ENCODE assay signal across 8 cellular contexts in the genomic region with DNA sequence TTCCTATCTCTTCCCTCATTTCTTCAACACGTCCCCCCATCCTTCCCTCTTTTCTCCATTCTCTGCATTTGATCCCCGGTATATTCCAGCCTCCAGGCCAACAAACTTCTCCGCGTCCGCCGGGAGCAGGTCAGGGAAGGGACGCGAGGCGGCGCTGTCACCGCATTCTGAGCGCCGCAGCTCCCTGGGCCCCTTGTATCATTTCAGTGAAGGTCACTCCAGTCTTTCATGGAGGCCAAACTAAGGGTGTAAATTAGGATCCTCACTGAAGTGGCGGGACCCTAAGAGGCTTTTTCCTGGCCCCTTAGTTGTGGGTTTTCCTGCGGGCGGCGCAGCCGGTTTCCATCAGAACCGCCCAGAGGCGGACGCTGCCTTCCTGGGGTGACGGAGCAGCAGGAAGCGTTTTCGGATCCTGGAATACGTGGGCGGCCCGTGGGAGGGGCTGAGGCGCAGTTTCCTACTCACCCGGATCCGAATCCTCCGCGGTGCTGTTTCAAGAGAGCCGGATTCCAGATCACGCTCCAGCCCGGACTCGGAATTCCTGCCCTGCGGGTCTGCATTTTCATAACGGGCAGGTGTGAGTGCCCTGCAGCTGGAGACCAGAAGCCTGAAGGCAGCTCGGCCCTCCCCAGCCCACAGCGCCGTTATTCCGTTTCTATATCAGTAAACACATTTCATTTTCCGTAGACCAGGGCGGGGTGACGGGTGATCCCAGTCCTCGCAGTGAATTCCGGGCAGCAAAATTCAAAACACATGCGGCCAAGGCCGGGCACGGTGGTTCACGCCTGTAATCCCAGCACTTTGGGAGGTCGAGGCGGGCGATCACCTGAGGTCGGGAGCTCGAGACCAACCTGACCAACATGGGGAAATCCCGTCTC. TPM values are rescaled to one million over a fixed set of nuclear protein-coding genes. Genes with fewer than 3 reads are reported as not detected.
DNase-seq lines count a peak whose midpoint lies in the region; ATAC-seq, FAIRE-seq and TF ChIP-seq lines count a peak whose summit lies in the region.

No MANE protein-coding gene starts in this region.

- in situ Hi-C loops in HepG2 (cut with HindIII; ENCODE audit: extremely low pct_ligation_motif_present, low pct_unique_long_range_greater_than_20kb) = loop anchor here (5.0 kb wide), 1 partner anchor 42 kb away; no protein-coding TSS in a partner anchor

- H3K27me3 ChIP-seq in duodenal mucosa (ENCODE audit: control insufficient read depth in 1 of 2, insufficient read depth in 2 of 2, low read length in 2 of 2) = no peaks in the 10 kb centered on the region
- no peaks in the 10 kb centered on the region; a peak in 1 of 5 replicates for H3K27me3 ChIP-seq in HepG2 (ENCODE audit: control insufficient read depth in 1 of 2, insufficient read depth in 2 of 2, low read length in 2 of 2)

- TSS peak; percentile 66 for BruUV-seq in HepG2 (replicated peaks; lab: Mats Ljungman, UMichigan)

- peaks cover 52% of the 10 kb centered on the region for H3K4me1 Mint-ChIP-seq in activated CD4-positive, alpha-beta memory T cell treated with anti-CD3 and anti-CD28 coated beads, Interleukin-2, amount 10 ng/mL, durations not matched to agents 7 days and 5 days

- no peaks in the 10 kb centered on the region for H3K9me3 ChIP-seq in duodenal mucosa (ENCODE audit: control insufficient read depth in 1 of 2, low read length in 2 of 2)
- H3K9me3 ChIP-seq in HepG2 (ENCODE audit: low read length) = 0 out of 2 replicates have a peak, but pooled peaks cover 3% of the 10 kb centered on the region

- H3K9ac ChIP-seq in duodenal mucosa (ENCODE audit: low read depth in 1 of 2, low read length in 2 of 2) (peak overlapping the region; percentile 87 to 93), HepG2 (ENCODE audit: insufficient read depth, low read depth, low read length) (peak overlapping the region; percentile 77)

- peak; percentile 91 for TF ChIP-seq RAD21 in HepG2 (CRISPR knock-in tag; IDR thresholded peaks at IDR 0.05)

- ATAC-seq in GM19372 (IDR thresholded peaks at IDR 0.05; ENCODE audit: low read depth, unreplicated experiment) (peak; percentile 40), HepG2 (peak; percentile 64), HG02852 (IDR thresholded peaks at IDR 0.05; ENCODE audit: unreplicated experiment) (no peak)

- H3K36me3 ChIP-seq in duodenal mucosa (ENCODE audit: control insufficient read depth in 1 of 2, insufficient read depth in 2 of 2, low read length in 2 of 2) = no peaks in the 10 kb centered on the region
- no peaks in the 10 kb centered on the region for H3K36me3 ChIP-seq in HepG2 (replicated peaks in 1 of 2; ENCODE audit: control insufficient read depth in 1 of 2, insufficient read depth in 2 of 2, low read length in 2 of 2)

- under 1% methylated on average over 31 of the region's 57 CpGs for WGBS in HepG2 (ENCODE audit: low lambda C conversion rate)

- H3K4me1 ChIP-seq in duodenal mucosa (ENCODE audit: control insufficient read depth in 1 of 2, insufficient read depth in 2 of 2, low read length in 2 of 2) (peaks cover 27 to 41% of the 10 kb centered on the region in 2 donors), HepG2 (ENCODE audit: insufficient read depth, low read length) (peaks cover 49% of the 10 kb centered on the region)

- TF ChIP-seq POLR2A in HepG2 (IDR thresholded peaks at IDR 0.05; ENCODE audit: insufficient read depth in 1 of 2, low read depth in 2 of 2, low read length in 2 of 2) = peak; percentile 65 to 77

- peaks cover 36% of the 10 kb centered on the region for H3K79me2 ChIP-seq in HepG2 (ENCODE audit: insufficient read depth, low read length)

- H3K4me3 ChIP-seq in duodenal mucosa (ENCODE audit: low read depth in 1 of 2, low read length in 2 of 2) (peak overlapping the region; percentile 85 to 91), HepG2 (replicated peaks in 1 of 3; ENCODE audit: insufficient read depth in 1 of 3, low read depth in 2 of 3, low read length in 3 of 3) (peak overlapping the region; percentile 78 to 96 (median 96))

- POLR2A ChIA-PET in activated CD4-positive, alpha-beta memory T cell treated with anti-CD3 and anti-CD28 coated beads, Interleukin-2, amount 10 ng/mL, durations not matched to agents 7 days and 5 days (lab: Charles Lee) = interaction anchor here (0.6 to 2.8 kb wide), 18 partner anchors 10 to 241 kb away, joined by 3 to 20 read pairs (median 4); a partner anchor contains a TSS
- POLR2A ChIA-PET in HepG2 (lab: Yijun Ruan, JAX) = interaction anchor here (0.6 to 4.2 kb wide), 9 partner anchors 43 to 1572 kb away, joined by 3 to 22 read pairs (median 3); a partner anchor contains a TSS

- no peaks in the 10 kb centered on the region for H3K9me3 Mint-ChIP-seq in activated CD4-positive, alpha-beta memory T cell treated with anti-CD3 and anti-CD28 coated beads, Interleukin-2, amount 10 ng/mL, durations not matched to agents 7 days and 5 days

- peak overlapping the region; percentile 87 for H3K27ac Mint-ChIP-seq in activated CD4-positive, alpha-beta memory T cell treated with anti-CD3 and anti-CD28 coated beads, Interleukin-2, amount 10 ng/mL, durations not matched to agents 7 days and 5 days

- peak overlapping the region; percentile 97 for H3K27ac ChIP-seq in duodenal mucosa (ENCODE audit: low read depth, low read length)
- H3K27ac ChIP-seq in HepG2 (ENCODE audit: extremely low read length, insufficient read depth, low read length) = peak overlapping the region; percentile 87

- intact Hi-C loops in HepG2 (cut with micrococcal nuclease; ENCODE audit: unreplicated experiment) = loop anchor here (1.0 kb wide), 1 partner anchor 42 kb away; no protein-coding TSS in a partner anchor

- TF ChIP-seq EP300 in HepG2 (IDR thresholded peaks at IDR 0.05; ENCODE audit: low read depth in 2 of 2, low read length in 2 of 2) (no peak), HepG2 (CRISPR knock-in tag; IDR thresholded peaks at IDR 0.05; ENCODE audit: borderline replicate concordance) (no peak; the same call in 1 of the 2 replicates)

- peak overlapping the region; percentile 87 for H3K4me3 Mint-ChIP-seq in activated CD4-positive, alpha-beta memory T cell treated with anti-CD3 and anti-CD28 coated beads, Interleukin-2, amount 10 ng/mL, durations not matched to agents 7 days and 5 days

- H3K4me2 ChIP-seq in HepG2 (ENCODE audit: low read depth, low read length) = peak overlapping the region; percentile 97

- DNase-seq in AML-193 (lab: John Stamatoyannopoulos, UW) (peak; percentile 85 to 86), NCI-H2196 (lab: John Stamatoyannopoulos, UW; ENCODE audit: unreplicated experiment) (peak; percentile 82), HepG2 (ENCODE audit: low spot score) (peak; percentile 84)
- DNase-seq in activated CD4-positive, alpha-beta memory T cell treated with anti-CD3 and anti-CD28 coated beads, Interleukin-2, amount 10 ng/mL, durations not matched to agents 7 days and 5 days = peak; percentile 68
- peak in 3 of 4 experiments; percentile 29 to 53 (median 34) for DNase-seq in stimulated activated CD4-positive, alpha-beta T cell treated with anti-CD3 and anti-CD28 coated beads, Interleukin-1b, Interleukin-23, amount 100 ng/mL, for 24 hours (ENCODE audit: low read depth in 4 of 4, low spot score in 1 of 4)

- CTCF ChIA-PET in activated CD4-positive, alpha-beta memory T cell treated with anti-CD3 and anti-CD28 coated beads, Interleukin-2, amount 10 ng/mL, durations not matched to agents 7 days and 5 days (lab: Charles Lee) = interaction anchor here (0.6 to 4.9 kb wide), 21 partner anchors 16 to 1349 kb away, joined by 3 to 46 read pairs (median 4); a partner anchor contains a TSS
- CTCF ChIA-PET in HepG2 (lab: Yijun Ruan, JAX; ENCODE audit: low intra/inter-chr PET ratio, low total read pairs) = interaction anchor here (4.9 kb wide), 1 partner anchor 42 kb away, joined by 102 read pairs; no protein-coding TSS in a partner anchor

- peak; percentile 43 for FAIRE-seq in HepG2 (lab: Jason Lieb, UNC)

- H2AFZ ChIP-seq in HepG2 (ENCODE audit: low read length) = peak overlapping the region; percentile 79

- TF ChIP-seq CTCF in HepG2 (CRISPR knock-in tag; IDR thresholded peaks at IDR 0.05) = peak; percentile 95

- H4K20me1 ChIP-seq in HepG2 (ENCODE audit: insufficient read depth, low read length) = peaks cover 10% of the 10 kb centered on the region; the same call in 1 of the 2 replicates

- H3K27me3 Mint-ChIP-seq in activated CD4-positive, alpha-beta memory T cell treated with anti-CD3 and anti-CD28 coated beads, Interleukin-2, amount 10 ng/mL, durations not matched to agents 7 days and 5 days = peaks cover 2% of the 10 kb centered on the region

- H3K36me3 Mint-ChIP-seq in activated CD4-positive, alpha-beta memory T cell treated with anti-CD3 and anti-CD28 coated beads, Interleukin-2, amount 10 ng/mL, durations not matched to agents 7 days and 5 days (ENCODE audit: low read depth) = no peaks in the 10 kb centered on the region

RNA-seq across cellular contexts. Expression of a gene that starts 3.6 kb away (rescaled TPM):
- 10 to 100 TPM; 12.0 to 12.3 TPM for total RNA-seq in activated CD4-positive, alpha-beta memory T cell treated with anti-CD3 and anti-CD28 coated beads, Interleukin-2, amount 10 ng/mL, durations not matched to agents 7 days and 5 days
- 20.5 and 38.1 TPM in 2 replicates for total RNA-seq in HepG2 (2016; rRNA removed; fragmentation: Illumina TruSeq; extraction: Trizol)
- total RNA-seq in HepG2 (2016; cell fraction: cytosol; rRNA removed; fragmentation: Illumina TruSeq; extraction: Trizol; ENCODE audit: low read depth) = 12.0 and 12.9 TPM in 2 replicates
- total RNA-seq in HepG2 (2016; cell fraction: insoluble cytoplasmic fraction; rRNA removed; fragmentation: Illumina TruSeq; extraction: Trizol) = 20.8 and 39.1 TPM in 2 replicates
- 19.5 and 19.6 TPM in 2 replicates for total RNA-seq in HepG2 (2016; cell fraction: membrane; rRNA removed; fragmentation: Illumina TruSeq; extraction: Trizol)
- total RNA-seq in HepG2 (2016; cell fraction: nucleus; rRNA removed; fragmentation: Illumina TruSeq; extraction: Trizol) = 32.4 and 40.0 TPM in 2 replicates
- polyA plus RNA-seq in HepG2 (2011; rRNA removed) = 21.6 and 29.3 TPM in 2 replicates
- 28.9 and 34.6 TPM in 2 replicates for polyA plus RNA-seq in HepG2 (2011; cell fraction: cytosol; rRNA removed)
- polyA plus RNA-seq in HepG2 (2011; cell fraction: nucleus; rRNA removed) = 28.9 and 39.2 TPM in 2 replicates
- polyA plus RNA-seq in HepG2 (2012) = 19.3 and 38.6 TPM in 2 replicates
- 9.5 TPM in 2 replicates for polyA plus RNA-seq in HepG2 (2016; cell fraction: cytosol; fragmentation: Illumina TruSeq; extraction: Trizol; ENCODE audit: low read depth)
- polyA plus RNA-seq in HepG2 (2016; cell fraction: insoluble cytoplasmic fraction; fragmentation: Illumina TruSeq; extraction: Trizol; ENCODE audit: low read depth) = 17.8 and 18.4 TPM in 2 replicates
- polyA plus RNA-seq in HepG2 (2016; cell fraction: membrane; fragmentation: Illumina TruSeq; extraction: Trizol; ENCODE audit: low read depth) = 13.7 and 14.7 TPM in 2 replicates
- 58.2 and 58.4 TPM in 2 replicates for polyA plus RNA-seq in HepG2 (2016; cell fraction: nucleus; fragmentation: Illumina TruSeq; extraction: Trizol; ENCODE audit: insufficient read depth, low read depth)
- 22.9 and 58.3 TPM in 2 replicates for polyA minus RNA-seq in HepG2 (2011; rRNA and poly(A)+ RNA removed; ENCODE audit: low replicate concordance)
- polyA minus RNA-seq in HepG2 (2011; cell fraction: cytosol; rRNA and poly(A)+ RNA removed) = 11.5 and 17.3 TPM in 2 replicates
- polyA minus RNA-seq in HepG2 (2011; cell fraction: nucleus; rRNA and poly(A)+ RNA removed) = 10.6 and 18.5 TPM in 2 replicates

RNA-seq across cellular contexts. Expression of a gene that starts 42.8 kb away (rescaled TPM):
- total RNA-seq in activated CD4-positive, alpha-beta memory T cell treated with anti-CD3 and anti-CD28 coated beads, Interleukin-2, amount 10 ng/mL, durations not matched to agents 7 days and 5 days = 1,000 to 10,000 TPM; 5,151 to 5,157 TPM
- 15.5 and 35.3 TPM in 2 replicates for total RNA-seq in HepG2 (2016; rRNA removed; fragmentation: Illumina TruSeq; extraction: Trizol)
- total RNA-seq in HepG2 (2016; cell fraction: cytosol; rRNA removed; fragmentation: Illumina TruSeq; extraction: Trizol; ENCODE audit: low read depth) = 4.5 and 5.9 TPM in 2 replicates
- total RNA-seq in HepG2 (2016; cell fraction: insoluble cytoplasmic fraction; rRNA removed; fragmentation: Illumina TruSeq; extraction: Trizol) = 21.5 and 54.7 TPM in 2 replicates
- 7.5 and 8.0 TPM in 2 replicates for total RNA-seq in HepG2 (2016; cell fraction: membrane; rRNA removed; fragmentation: Illumina TruSeq; extraction: Trizol)
- 40.3 and 68.5 TPM in 2 replicates for total RNA-seq in HepG2 (2016; cell fraction: nucleus; rRNA removed; fragmentation: Illumina TruSeq; extraction: Trizol)
- 88.9 and 228 TPM in 2 replicates for polyA plus RNA-seq in HepG2 (2011; rRNA removed)
- polyA plus RNA-seq in HepG2 (2011; cell fraction: cytosol; rRNA removed) = 88.0 and 248 TPM in 2 replicates
- polyA plus RNA-seq in HepG2 (2011; cell fraction: nucleus; rRNA removed) = 72.3 and 226 TPM in 2 replicates
- polyA plus RNA-seq in HepG2 (2012) = 132 and 223 TPM in 2 replicates
- 8.8 and 12.2 TPM in 2 replicates for polyA plus RNA-seq in HepG2 (2016; cell fraction: cytosol; fragmentation: Illumina TruSeq; extraction: Trizol; ENCODE audit: low read depth)
- polyA plus RNA-seq in HepG2 (2016; cell fraction: insoluble cytoplasmic fraction; fragmentation: Illumina TruSeq; extraction: Trizol; ENCODE audit: low read depth) = 21.0 and 27.1 TPM in 2 replicates
- 7.9 and 9.2 TPM in 2 replicates for polyA plus RNA-seq in HepG2 (2016; cell fraction: membrane; fragmentation: Illumina TruSeq; extraction: Trizol; ENCODE audit: low read depth)
- polyA plus RNA-seq in HepG2 (2016; cell fraction: nucleus; fragmentation: Illumina TruSeq; extraction: Trizol; ENCODE audit: insufficient read depth, low read depth) = 79.7 and 85.9 TPM in 2 replicates
- 49.6 and 219 TPM in 2 replicates for polyA minus RNA-seq in HepG2 (2011; rRNA and poly(A)+ RNA removed; ENCODE audit: low replicate concordance)
- polyA minus RNA-seq in HepG2 (2011; cell fraction: cytosol; rRNA and poly(A)+ RNA removed) = 19.6 and 37.6 TPM in 2 replicates
- polyA minus RNA-seq in HepG2 (2011; cell fraction: nucleus; rRNA and poly(A)+ RNA removed) = 4.6 and 44.0 TPM in 2 replicates

Comparison
In these comparisons a context has a peak if more than half of its experiments do, and no peak if none do; other contexts are left out.
1. DNase-seq: peak in every context shown above with its lines; median percentile 86 in AML-193; 84 in HepG2; 82 in NCI-H2196; 68 in activated CD4-positive, alpha-beta memory T cell treated with anti-CD3 and anti-CD28 coated beads, Interleukin-2, amount 10 ng/mL, durations not matched to agents 7 days and 5 days; 34 in stimulated activated CD4-positive, alpha-beta T cell treated with anti-CD3 and anti-CD28 coated beads, Interleukin-1b, Interleukin-23, amount 100 ng/mL, for 24 hours.
2. RNA of a gene that starts 42.8 kb away (total RNA-seq): 5,151 to 5,157 TPM in activated CD4-positive, alpha-beta memory T cell treated with anti-CD3 and anti-CD28 coated beads, Interleukin-2, amount 10 ng/mL, durations not matched to agents 7 days and 5 days; 4.5 to 68.5 TPM in HepG2; every median in the first group is over 10 times any median in the second.